In genomic region chr17:12973496-12974318, GRCh38 we compare ENCODE assay signal across 9 cellular contexts. TPM values are rescaled to one million over a fixed set of nuclear protein-coding genes. Genes with fewer than 3 reads are reported as not detected.
DNase-seq lines count a peak whose midpoint lies in the region; ATAC-seq, FAIRE-seq and TF ChIP-seq lines count a peak whose summit lies in the region.
"Had no signal": no experiment of that assay in that cellular context is flagged by ENCODE, and none has a peak within 500 bp of the region (broad histone marks: within the 10 kb centered on the region; RNA-seq: fewer than 3 reads in every experiment).

No MANE protein-coding gene starts in this region.

- H3K4me2 ChIP-seq in SK-N-SH, result peak overlapping the region; percentile 50; the same call in 1 of the 2 replicates

- no peaks in the 10 kb centered on the region for H3K36me3 ChIP-seq in SK-N-SH (replicated peaks in 1 of 2; ENCODE audit: control insufficient read depth in 1 of 2, insufficient read depth in 2 of 2, low read length in 1 of 2)

- ATAC-seq in omental fat pad (ENCODE audit: low FRiP score) (peak; percentile 39), GM21526 (IDR thresholded peaks at IDR 0.05; ENCODE audit: low FRiP score, unreplicated experiment) (no peak)

- WGBS in SK-N-SH (ENCODE audit: low lambda C conversion rate), result 40% methylated on average over 20 of the region's 43 CpGs

- DNase-seq in AG08395 (ENCODE audit: low spot score) (peak; percentile 16), SK-N-SH (no peak), cardiac septum (ENCODE audit: low spot score) (peak; percentile 71), omental fat pad (ENCODE audit: low spot score) (no peak), GM12891 (ENCODE audit: insufficient read length, low spot score) (no peak), NCI-H2107 treated with DMSO at 0.1 percent for 48 hours (lab: John Stamatoyannopoulos, UW; ENCODE audit: unreplicated experiment) (no peak)
- no peak for DNase-seq in stimulated activated naive CD4-positive, alpha-beta T cell (lab: John Stamatoyannopoulos, UW)
- DNase-seq: small intestine had no signal

- H2AFZ ChIP-seq in SK-N-SH (ENCODE audit: low read depth), result no peak overlapping the region

- H3K9me2 ChIP-seq in SK-N-SH, result no peaks in the 10 kb centered on the region

- H3K27ac ChIP-seq in SK-N-SH (ENCODE audit: low read depth in 2 of 2, low read length in 1 of 2), result no peak overlapping the region

- no peak overlapping the region for H3K9ac ChIP-seq in SK-N-SH

- no peak for TF ChIP-seq RAD21 in SK-N-SH (IDR thresholded peaks at IDR 0.05; ENCODE audit: low read length)

- no peak for TF ChIP-seq EP300 in SK-N-SH (IDR thresholded peaks at IDR 0.05; ENCODE audit: borderline replicate concordance in 1 of 2, low read depth in 1 of 2, low read length in 1 of 2)

- H3K4me1 ChIP-seq in SK-N-SH (ENCODE audit: control insufficient read depth in 1 of 2, insufficient read depth in 2 of 2, low read depth in 1 of 2, low read length in 1 of 2), result no peaks in the 10 kb centered on the region

- CTCF ChIA-PET in SK-N-SH (lab: Yijun Ruan, JAX), result interaction anchor here (1.2 kb wide), 1 partner anchor 29 kb away, joined by 3 read pairs; no protein-coding TSS in a partner anchor

- FAIRE-seq in GM12891 (lab: Jason Lieb, UNC), result no peak
- FAIRE-seq: small intestine had no signal

- H3K4me3 ChIP-seq in SK-N-SH (ENCODE audit: low read depth in 2 of 2, low read length in 1 of 2), result no peak overlapping the region

- H3K9me3 ChIP-seq in SK-N-SH, result no peaks in the 10 kb centered on the region

- H3K27me3 ChIP-seq in SK-N-SH (ENCODE audit: insufficient read depth), result peaks cover 31% of the 10 kb centered on the region

- POLR2A ChIA-PET in SK-N-SH (lab: Yijun Ruan, JAX), result interaction anchor here (1.0 kb wide), 1 partner anchor 13 kb away, joined by 3 read pairs; no protein-coding TSS in a partner anchor

- H3K79me2 ChIP-seq in SK-N-SH (ENCODE audit: insufficient read depth), result no peaks in the 10 kb centered on the region

- intact Hi-C loops in cardiac septum (cut with DNase I), result no loop called here

- no peaks in the 10 kb centered on the region for H4K20me1 ChIP-seq in SK-N-SH (ENCODE audit: insufficient read depth)

- no peak for TF ChIP-seq CTCF in SK-N-SH (IDR thresholded peaks at IDR 0.05)
- no peak for TF ChIP-seq CTCF in omental fat pad (IDR thresholded peaks at IDR 0.05)

- no peaks in the 10 kb centered on the region for H3F3A ChIP-seq in SK-N-SH (replicated peaks; ENCODE audit: insufficient read depth)

- TF ChIP-seq POLR2A in GM12891 (IDR thresholded peaks at IDR 0.05; ENCODE audit: low read depth, low read length), result no peak

TF ChIP-seq in SK-N-SH, 30 proteins besides CTCF, POLR2A, EP300 and RAD21 (continues in another document):
- no peak for TF ChIP-seq NFIC (IDR thresholded peaks at IDR 0.05; ENCODE audit: borderline replicate concordance)
- TF ChIP-seq TEAD4 (IDR thresholded peaks at IDR 0.05; ENCODE audit: borderline replicate concordance, insufficient read depth), result no peak
- TF ChIP-seq FOSL2 (IDR thresholded peaks at IDR 0.05; ENCODE audit: borderline replicate concordance, low read depth), result no peak
- TF ChIP-seq NRF1 (IDR thresholded peaks at IDR 0.05; ENCODE audit: low read depth, low read length), result no peak
- TF ChIP-seq RXRA (IDR thresholded peaks at IDR 0.05; ENCODE audit: borderline replicate concordance, low read depth), result no peak
- TF ChIP-seq USF1 (IDR thresholded peaks at IDR 0.05; ENCODE audit: borderline replicate concordance, low read depth), result no peak
- TF ChIP-seq CHD2 (IDR thresholded peaks at IDR 0.05; ENCODE audit: low read length, partially characterized antibody), result no peak
- no peak for TF ChIP-seq JUND (IDR thresholded peaks at IDR 0.05)
- TF ChIP-seq SIN3A (IDR thresholded peaks at IDR 0.05; ENCODE audit: borderline replicate concordance, low read depth, low read length), result no peak
- TF ChIP-seq MEF2A (IDR thresholded peaks at IDR 0.05; ENCODE audit: borderline replicate concordance, low read depth), result no peak
- TF ChIP-seq IRF3 (IDR thresholded peaks at IDR 0.05; ENCODE audit: low read depth, low read length), result no peak
- no peak for TF ChIP-seq RCOR1 (IDR thresholded peaks at IDR 0.05; ENCODE audit: low read length)
- no peak for TF ChIP-seq TAF1 (IDR thresholded peaks at IDR 0.05; ENCODE audit: borderline replicate concordance, low read depth, low read length)
- no peak for TF ChIP-seq SMC3 (IDR thresholded peaks at IDR 0.05; ENCODE audit: low read depth, low read length)

TF ChIP-seq in GM12891, 5 proteins besides CTCF, POLR2A, EP300 and RAD21:
- TF ChIP-seq PAX5 (IDR thresholded peaks at IDR 0.05; ENCODE audit: insufficient read depth, low read length, severe bottlenecking) (no peak), POLR2AphosphoS5 (IDR thresholded peaks at IDR 0.05; ENCODE audit: low read depth, low read length) (no peak), POU2F2 (IDR thresholded peaks at IDR 0.05; ENCODE audit: low read depth, low read length) (no peak), TAF1 (IDR thresholded peaks at IDR 0.05; ENCODE audit: low read depth, low read length) (no peak), SPI1 (IDR thresholded peaks at IDR 0.05; ENCODE audit: low read depth, low read length) (no peak)

RNA-seq across cellular contexts. Expression of gene ELAC2, which starts 44.1 kb away (rescaled TPM):
- polyA plus RNA-seq in SK-N-SH (2012; rRNA removed), result 77.6 and 95.8 TPM in 2 replicates
- polyA plus RNA-seq in SK-N-SH (2012; cell fraction: cytosol; rRNA removed), result 32.5 and 55.5 TPM in 2 replicates
- 172 and 179 TPM in 2 replicates for polyA plus RNA-seq in SK-N-SH (2012; cell fraction: nucleus; rRNA removed)
- total RNA-seq in cardiac septum (52.2 TPM), omental fat pad (10 to 100 TPM; 60.8 to 89.5 (median 77.9) TPM)
- 43.7 TPM for polyA plus RNA-seq in GM12891 (2012; ENCODE audit: low read depth, missing spikeins)

Comparison
In these comparisons a context has a peak if more than half of its experiments do, and no peak if none do; other contexts are left out.
1. DNase-seq: peak in AG08395 (single experiment) and cardiac septum (single experiment); none in SK-N-SH (single experiment), omental fat pad (single experiment), stimulated activated naive CD4-positive, alpha-beta T cell (0 of 6), GM12891 (single experiment) and NCI-H2107 treated with DMSO at 0.1 percent for 48 hours (single experiment).